ENCODE assay signal across 17 cellular contexts in the genomic region with DNA sequence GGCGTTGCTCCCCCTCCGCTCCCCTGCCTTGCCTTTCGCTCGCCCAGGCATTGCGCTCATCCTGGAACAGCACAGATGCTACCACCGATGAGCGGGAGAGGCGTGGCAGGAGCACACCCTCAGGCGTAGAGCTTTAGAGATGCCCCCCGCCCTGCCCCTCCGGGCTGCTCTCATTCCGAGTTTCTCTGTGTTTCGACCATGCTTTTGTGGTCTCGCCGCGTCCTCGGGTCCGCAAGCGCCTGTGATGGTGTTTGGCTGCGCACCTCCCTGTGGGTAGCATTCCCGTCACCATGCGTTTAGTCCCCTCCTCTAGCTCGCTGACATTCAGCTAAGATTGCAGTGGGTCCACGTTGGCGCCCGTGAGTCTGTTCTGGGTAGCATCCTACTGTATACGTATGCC. TPM values are rescaled to one million over a fixed set of nuclear protein-coding genes. Genes with fewer than 3 reads are reported as not detected.
DNase-seq lines count a peak whose midpoint lies in the region; TF ChIP-seq lines count a peak whose summit lies in the region.
"Had no signal": no experiment of that assay in that cellular context is flagged by ENCODE, and none has a peak within 500 bp of the region (broad histone marks: within the 10 kb centered on the region; RNA-seq: fewer than 3 reads in every experiment).

No MANE protein-coding gene starts in this region.

- H4K91ac ChIP-seq in H9 (ENCODE audit: insufficient read length, low read depth, low read length): no peak overlapping the region
- no peak overlapping the region for H4K91ac ChIP-seq in mesenchymal stem cell (ENCODE audit: low read length)

- H3K18ac ChIP-seq in H9 (ENCODE audit: insufficient read length, low read depth, low read length) (no peak overlapping the region), mesenchymal stem cell (ENCODE audit: low read depth in 1 of 2, low read length in 2 of 2) (no peak overlapping the region)

- H3K4ac ChIP-seq in H9 (ENCODE audit: low read depth, low read length): no peak overlapping the region
- no peak overlapping the region for H3K4ac ChIP-seq in mesenchymal stem cell (ENCODE audit: low read depth in 1 of 2, low read length in 2 of 2)

- H2AFZ ChIP-seq in H9 (ENCODE audit: low read length) (no peak overlapping the region), mesenchymal stem cell (ENCODE audit: low read depth, low read length) (no peak overlapping the region)
- H2AFZ ChIP-seq: GM23248 had no signal

- no peak overlapping the region for H2BK20ac ChIP-seq in H9 (ENCODE audit: low read depth, low read length, poor library complexity, severe bottlenecking)

- H4K20me1 ChIP-seq in H9 (ENCODE audit: control insufficient read depth, insufficient read depth, insufficient read length): no peaks in the 10 kb centered on the region

- no peak overlapping the region for H3K27ac ChIP-seq in H9 (ENCODE audit: insufficient read length, low read depth, low read length)
- no peak overlapping the region for H3K27ac ChIP-seq in mesenchymal stem cell (ENCODE audit: low read length, poor library complexity, severe bottlenecking)
- H3K27ac ChIP-seq: 22Rv1, A549, C4-2B, GM23248, HL-60 had no signal

- no peak overlapping the region for H2BK120ac ChIP-seq in H9 (ENCODE audit: low read depth, low read length, poor library complexity, severe bottlenecking)
- H2BK120ac ChIP-seq in mesenchymal stem cell (ENCODE audit: low read depth, low read length): no peak overlapping the region

- H2BK5ac ChIP-seq in H9 (ENCODE audit: insufficient read length, low read length) (peak overlapping the region; percentile 26), mesenchymal stem cell (ENCODE audit: low read depth, low read length, poor library complexity, severe bottlenecking) (no peak overlapping the region)

- no peak overlapping the region for H3K4me3 Mint-ChIP-seq in H9
- no peak overlapping the region for H3K4me3 Mint-ChIP-seq in chondrocyte (ENCODE audit: unreplicated experiment)
- no peak overlapping the region for H3K4me3 Mint-ChIP-seq in neural crest cell
- H3K4me3 Mint-ChIP-seq: CD4-positive, alpha-beta T cell had no signal

- H2AK5ac ChIP-seq in H9 (ENCODE audit: insufficient read length, low read length): no peak overlapping the region
- no peak overlapping the region for H2AK5ac ChIP-seq in mesenchymal stem cell (ENCODE audit: low read length, severe bottlenecking)

- no peaks in the 10 kb centered on the region; the same call in 1 of the 2 replicates for H3K79me2 ChIP-seq in H9 (ENCODE audit: insufficient read depth, low read length)

- no peak overlapping the region for H3K9ac ChIP-seq in H9 (ENCODE audit: extremely low read depth, insufficient read length, low read length)
- no peak overlapping the region for H3K9ac ChIP-seq in mesenchymal stem cell (ENCODE audit: low read length)
- H3K9ac ChIP-seq: GM23248 had no signal

- H2BK12ac ChIP-seq in H9 (ENCODE audit: insufficient read length, low read depth, low read length): no peak overlapping the region
- H2BK12ac ChIP-seq in mesenchymal stem cell (ENCODE audit: low read length in 2 of 2): no peak overlapping the region

- H3K4me3 ChIP-seq in mesenchymal stem cell (ENCODE audit: insufficient read depth in 1 of 2, low read depth in 1 of 2, low read length in 2 of 2): no peak overlapping the region
- H3K4me3 ChIP-seq: A549, GM23248 had no signal

- H3K4me1 ChIP-seq in H9 (ENCODE audit: insufficient read depth, low read length) (no peaks in the 10 kb centered on the region), mesenchymal stem cell (ENCODE audit: control insufficient read depth, insufficient read depth, low read depth, low read length) (no peaks in the 10 kb centered on the region)
- H3K4me1 ChIP-seq: A549, Caco-2 had no signal

- no peak overlapping the region for H3K4me2 ChIP-seq in H9 (ENCODE audit: insufficient read depth, insufficient read length, low read length)
- no peak overlapping the region for H3K4me2 ChIP-seq in mesenchymal stem cell (ENCODE audit: low read length, poor library complexity, severe bottlenecking)
- H3K4me2 ChIP-seq: A549 had no signal

- H3K27me3 Mint-ChIP-seq in H9 (ENCODE audit: low read depth): no peaks in the 10 kb centered on the region
- H3K27me3 Mint-ChIP-seq in chondrocyte (ENCODE audit: low read depth): no peaks in the 10 kb centered on the region
- no peaks in the 10 kb centered on the region for H3K27me3 Mint-ChIP-seq in neural crest cell (ENCODE audit: low read depth)
- H3K27me3 Mint-ChIP-seq: CD4-positive, alpha-beta T cell had no signal

- H4K5ac ChIP-seq in H9 (ENCODE audit: insufficient read length, low read depth, low read length): no peak overlapping the region

- WGBS in H9 (ENCODE audit: extremely low coverage, insufficient read length, low lambda C conversion rate): no CpG with 5 or more reads among the region's 27 CpGs
- 98% methylated on average over 23 of the region's 27 CpGs for WGBS in mesenchymal stem cell

- peak; percentile 37 for DNase-seq in activated CD8-positive, alpha-beta memory T cell treated with anti-CD3 and anti-CD28 coated beads for 24 hours
- no peak for DNase-seq in activated CD8-positive, alpha-beta memory T cell treated with anti-CD3 and anti-CD28 coated beads, Interleukin-2, amount 50 U/mL, for 4 hours
- DNase-seq in H9: no peak
- peak; percentile 79 for DNase-seq in chondrocyte (ENCODE audit: low spot score)
- no peak for DNase-seq in neural crest cell (ENCODE audit: low read depth, low spot score)
- no peak for DNase-seq in mesenchymal stem cell
- DNase-seq in ureter (ENCODE audit: low spot score): no peak
- DNase-seq: AML-193; Caco-2; CD4-positive, alpha-beta T cell; GM23248; HCEC 1CT had no signal

- H4K8ac ChIP-seq in H9 (replicated peaks; ENCODE audit: insufficient read length, low read depth, low read length) (no peak overlapping the region), mesenchymal stem cell (ENCODE audit: low read length) (no peak overlapping the region)

- H3K14ac ChIP-seq in H9 (ENCODE audit: insufficient read depth, low read length): no peak overlapping the region
- H3K14ac ChIP-seq in mesenchymal stem cell (ENCODE audit: low read length in 2 of 2): no peak overlapping the region

- H3K36me3 ChIP-seq in mesenchymal stem cell (ENCODE audit: control insufficient read depth in 1 of 2, insufficient read depth in 2 of 2, low read depth in 1 of 2, low read length in 2 of 2): peaks cover 54 to 78% of the 10 kb centered on the region in 2 experiments

- H3K79me1 ChIP-seq in H9 (ENCODE audit: insufficient read depth, low read depth, low read length, poor library complexity, severe bottlenecking): no peaks in the 10 kb centered on the region
- H3K79me1 ChIP-seq in mesenchymal stem cell (replicated peaks; ENCODE audit: low read length, poor library complexity, severe bottlenecking): peaks cover 16% of the 10 kb centered on the region

- H3K23ac ChIP-seq in H9 (ENCODE audit: insufficient read length, low read depth, low read length) (no peak overlapping the region), mesenchymal stem cell (ENCODE audit: low read length in 2 of 2) (no peak overlapping the region)

- no peaks in the 10 kb centered on the region for H3K27me3 ChIP-seq in H9 (ENCODE audit: insufficient read depth, low read length)
- H3K27me3 ChIP-seq in mesenchymal stem cell (ENCODE audit: control insufficient read depth in 1 of 2, insufficient read depth in 1 of 2, low read length in 2 of 2): no peaks in the 10 kb centered on the region

- H3K27ac Mint-ChIP-seq in H9 (no peak overlapping the region; a peak in 1 of 7 replicates), chondrocyte (ENCODE audit: unreplicated experiment) (no peak overlapping the region), neural crest cell (ENCODE audit: unreplicated experiment) (peak overlapping the region; percentile 71)
- H3K27ac Mint-ChIP-seq: CD4-positive, alpha-beta T cell had no signal

- H3K23me2 ChIP-seq in H9 (ENCODE audit: insufficient read length, low read depth, low read length, poor library complexity, severe bottlenecking): no peaks in the 10 kb centered on the region

- H2BK15ac ChIP-seq in H9 (ENCODE audit: low read depth, low read length) (no peak overlapping the region), mesenchymal stem cell (ENCODE audit: low read depth, poor library complexity, severe bottlenecking) (no peak overlapping the region)

- H3K4me1 Mint-ChIP-seq in H9 (no peaks in the 10 kb centered on the region), chondrocyte (ENCODE audit: low read depth) (no peaks in the 10 kb centered on the region), neural crest cell (no peaks in the 10 kb centered on the region)

- H3K9me3 ChIP-seq in H9 (ENCODE audit: control insufficient read depth, low read depth, low read length): no peaks in the 10 kb centered on the region
- no peaks in the 10 kb centered on the region for H3K9me3 ChIP-seq in mesenchymal stem cell (ENCODE audit: control insufficient read depth, low read length)
- H3K9me3 ChIP-seq: A549, Caco-2 had no signal

- no peaks in the 10 kb centered on the region for H3K9me3 Mint-ChIP-seq in H9
- H3K9me3 Mint-ChIP-seq in chondrocyte (ENCODE audit: low read depth): no peaks in the 10 kb centered on the region
- no peaks in the 10 kb centered on the region for H3K9me3 Mint-ChIP-seq in neural crest cell
- H3K9me3 Mint-ChIP-seq: CD4-positive, alpha-beta T cell had no signal

- H3K56ac ChIP-seq in H9 (ENCODE audit: insufficient read length, low read depth, low read length): no peak overlapping the region

- no peak overlapping the region for H3T11ph ChIP-seq in H9 (ENCODE audit: low read length)

- H3K36me3 Mint-ChIP-seq in H9 (ENCODE audit: insufficient read depth in 1 of 3, low read depth in 3 of 3) (peaks cover 33 to 82% (median 78%) of the 10 kb centered on the region in 3 experiments; a peak in 6 of 7 replicates), chondrocyte (ENCODE audit: low read depth) (peaks cover 14% of the 10 kb centered on the region), neural crest cell (ENCODE audit: low read depth) (peaks cover 5% of the 10 kb centered on the region)

- TF ChIP-seq CTCF in H9 (conservative IDR thresholded peaks at IDR 0.05) (no peak), chondrocyte (IDR thresholded peaks at IDR 0.05) (no peak), neural crest cell (conservative IDR thresholded peaks at IDR 0.05) (no peak)

RNA-seq across cellular contexts. Expression of gene NOM1, which starts 18.7 kb away (rescaled TPM):
- total RNA-seq in H9 (2021): 30.4 and 31.7 TPM in 2 replicates
- 13.7 to 19.3 TPM (median 16.9 TPM) in 3 replicates for total RNA-seq in chondrocyte
- 25.2 and 28.2 TPM in 2 replicates for total RNA-seq in neural crest cell
- polyA plus RNA-seq in mesenchymal stem cell (2013, experiment 1 of 2): 8.6 TPM
- polyA plus RNA-seq in mesenchymal stem cell (2013, experiment 2 of 2): 7.6 TPM
- total RNA-seq in ureter: 35.8 TPM

RNA-seq across cellular contexts. Expression of gene MNX1, which starts 42.3 kb away (rescaled TPM):
- 0.20 TPM in 1 of 2 replicates, not detected in the other for total RNA-seq in H9 (2021)
- total RNA-seq in chondrocyte: not detected in 3 replicates
- 0.14 and 0.34 TPM in 2 replicates for total RNA-seq in neural crest cell
- polyA plus RNA-seq in mesenchymal stem cell (2013, experiment 1 of 2): not detected
- polyA plus RNA-seq in mesenchymal stem cell (2013, experiment 2 of 2): not detected
- total RNA-seq in ureter: not detected
- total RNA-seq: GM23248 had no signal
- polyA plus RNA-seq: BJ, GM23248 had no signal

Comparison
In these comparisons a context has a peak if more than half of its experiments do, and no peak if none do; other contexts are left out.
1. DNase-seq: peak in activated CD8-positive, alpha-beta memory T cell treated with anti-CD3 and anti-CD28 coated beads for 24 hours (single experiment) and chondrocyte (single experiment); none in activated CD8-positive, alpha-beta memory T cell treated with anti-CD3 and anti-CD28 coated beads, Interleukin-2, amount 50 U/mL, for 4 hours (single experiment), H9 (single experiment), neural crest cell (single experiment), mesenchymal stem cell (single experiment) and ureter (single experiment).